Comparison of ENCODE assay signal across 17 cellular contexts in the genomic region with DNA sequence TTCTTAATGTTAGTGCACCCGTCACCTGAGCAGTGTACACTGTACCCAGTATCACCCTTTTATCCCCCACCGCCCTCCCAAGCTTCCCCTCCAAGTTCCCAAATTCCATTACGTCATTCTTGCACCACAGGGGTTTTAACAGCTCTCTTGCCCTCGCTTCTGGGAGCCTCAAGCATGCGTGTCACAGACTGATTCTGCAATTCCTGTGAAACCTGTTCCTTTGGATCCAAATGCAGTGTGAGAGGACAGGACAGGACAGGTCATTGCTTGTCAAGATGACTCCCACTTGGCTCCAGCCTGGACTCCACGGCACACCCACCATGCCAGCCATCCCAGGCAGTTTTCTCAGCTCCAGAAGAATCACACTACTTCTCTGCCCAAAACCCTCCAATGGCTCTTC. TPM values are rescaled to one million over a fixed set of nuclear protein-coding genes. Genes with fewer than 3 reads are reported as not detected.
DNase-seq lines count a peak whose midpoint lies in the region; ATAC-seq and TF ChIP-seq lines count a peak whose summit lies in the region.
"Had no signal": no experiment of that assay in that cellular context is flagged by ENCODE, and none has a peak within 500 bp of the region (broad histone marks: within the 10 kb centered on the region; RNA-seq: fewer than 3 reads in every experiment).

No MANE protein-coding gene starts in this region.

- no peak overlapping the region for H2BK15ac ChIP-seq in H9 (ENCODE audit: low read depth, low read length)

- H3K4me1 Mint-ChIP-seq in H9 (peaks cover 9 to 12% of the 10 kb centered on the region in 2 experiments), brain (no peaks in the 10 kb centered on the region)

- H3K4me2 ChIP-seq in H9 (ENCODE audit: insufficient read depth, insufficient read length, low read length) = no peak overlapping the region

- H3K27ac ChIP-seq in H9 (ENCODE audit: insufficient read length, low read depth, low read length) (no peak overlapping the region), prostate gland (peak overlapping the region; percentile 64)
- H3K27ac ChIP-seq: colonic mucosa, left lung, Peyer's patch had no signal

- no peak overlapping the region for H3K9ac ChIP-seq in H9 (ENCODE audit: extremely low read depth, insufficient read length, low read length)

- no peaks in the 10 kb centered on the region for H3K79me2 ChIP-seq in H9 (ENCODE audit: insufficient read depth, low read length)

- no peak overlapping the region for H3K56ac ChIP-seq in H9 (ENCODE audit: insufficient read length, low read depth, low read length)

- H3K4me3 ChIP-seq in prostate gland = no peak overlapping the region
- H3K4me3 ChIP-seq: colonic mucosa, left lung, Peyer's patch had no signal

- H2AK5ac ChIP-seq in H9 (ENCODE audit: insufficient read length, low read length) = no peak overlapping the region

- H2BK12ac ChIP-seq in H9 (ENCODE audit: insufficient read length, low read depth, low read length) = no peak overlapping the region

- no CpG with 5 or more reads among the region's 6 CpGs for WGBS in H9 (ENCODE audit: extremely low coverage, insufficient read length, low lambda C conversion rate)
- 33% methylated on average over 6 of the region's 6 CpGs for WGBS in prostate gland

- H3K27me3 Mint-ChIP-seq in H9 (ENCODE audit: low read depth) (no peaks in the 10 kb centered on the region), brain (no peaks in the 10 kb centered on the region)
- H3K27me3 Mint-ChIP-seq: activated naive CD8-positive, alpha-beta T cell had no signal

- no peak overlapping the region for H3K14ac ChIP-seq in H9 (ENCODE audit: insufficient read depth, low read length)

- no peaks in the 10 kb centered on the region for H4K20me1 ChIP-seq in H9 (ENCODE audit: control insufficient read depth, insufficient read depth, insufficient read length)

- peak; percentile 79 for ATAC-seq in left ventricle myocardium superior
- ATAC-seq in GM21723 (IDR thresholded peaks at IDR 0.05; ENCODE audit: unreplicated experiment) = no peak
- ATAC-seq in HG03108 (IDR thresholded peaks at IDR 0.05; ENCODE audit: unreplicated experiment) = no peak

- H2BK120ac ChIP-seq in H9 (ENCODE audit: low read depth, low read length, poor library complexity, severe bottlenecking) = no peak overlapping the region

- no peak overlapping the region for H3K18ac ChIP-seq in H9 (ENCODE audit: insufficient read length, low read depth, low read length)

- TF ChIP-seq POLR2A in prostate gland (IDR thresholded peaks at IDR 0.05) = no peak

- no peak overlapping the region for H2BK20ac ChIP-seq in H9 (ENCODE audit: low read depth, low read length, poor library complexity, severe bottlenecking)

- H4K91ac ChIP-seq in H9 (ENCODE audit: insufficient read length, low read depth, low read length) = no peak overlapping the region

- H3K23me2 ChIP-seq in H9 (ENCODE audit: insufficient read length, low read depth, low read length, poor library complexity, severe bottlenecking) = no peaks in the 10 kb centered on the region

- intact Hi-C loops in left ventricle myocardium superior (cut with micrococcal nuclease) (no loop called here), prostate gland (cut with DNase I) (no loop called here)

- H2BK5ac ChIP-seq in H9 (ENCODE audit: insufficient read length, low read length) = no peak overlapping the region

- H3K27me3 ChIP-seq in H9 (ENCODE audit: insufficient read depth, low read length) (no peaks in the 10 kb centered on the region), prostate gland (replicated peaks; ENCODE audit: insufficient read depth) (no peaks in the 10 kb centered on the region)
- H3K27me3 ChIP-seq: colonic mucosa, left lung, Peyer's patch had no signal

- H3K4me3 Mint-ChIP-seq in H9 (no peak overlapping the region), brain (no peak overlapping the region)
- H3K4me3 Mint-ChIP-seq: activated naive CD8-positive, alpha-beta T cell; CD14-positive monocyte had no signal

- H3K79me1 ChIP-seq in H9 (ENCODE audit: insufficient read depth, low read depth, low read length, poor library complexity, severe bottlenecking) = no peaks in the 10 kb centered on the region

- H3K9me3 Mint-ChIP-seq in H9 (no peaks in the 10 kb centered on the region), brain (no peaks in the 10 kb centered on the region)
- H3K9me3 Mint-ChIP-seq: CD14-positive monocyte had no signal

- H2AFZ ChIP-seq in H9 (ENCODE audit: low read length) = no peak overlapping the region

- peaks cover 26 to 79% (median 65%) of the 10 kb centered on the region in 3 experiments; a peak in 6 of 7 replicates for H3K36me3 Mint-ChIP-seq in H9 (ENCODE audit: insufficient read depth in 1 of 3, low read depth in 3 of 3)
- peaks cover 62% of the 10 kb centered on the region for H3K36me3 Mint-ChIP-seq in brain

- H3K9me3 ChIP-seq in H9 (ENCODE audit: control insufficient read depth, low read depth, low read length) (no peaks in the 10 kb centered on the region), prostate gland (no peaks in the 10 kb centered on the region)
- H3K9me3 ChIP-seq: colonic mucosa, left lung, Peyer's patch had no signal

- H3K36me3 ChIP-seq in prostate gland = peaks cover 0 to 2% of the 10 kb centered on the region in 2 donors

- no peak overlapping the region for H3T11ph ChIP-seq in H9 (ENCODE audit: low read length)

- H3K4me1 ChIP-seq in H9 (ENCODE audit: insufficient read depth, low read length) (0 out of 2 replicates have a peak, but pooled peaks cover 4% of the 10 kb centered on the region), prostate gland (replicated peaks) (peaks cover 7% of the 10 kb centered on the region)
- H3K4me1 ChIP-seq: colonic mucosa, Peyer's patch had no signal

- no peak overlapping the region for H3K4ac ChIP-seq in H9 (ENCODE audit: low read depth, low read length)

- peak; percentile 57 for DNase-seq in H9
- no peak for DNase-seq in left ventricle myocardium superior
- peak; percentile 91 for DNase-seq in prostate gland (ENCODE audit: low spot score)
- DNase-seq in DMS79 treated with DMSO at 0.1 percent for 48 hours (lab: John Stamatoyannopoulos, UW) = no peak
- no peak for DNase-seq in NCI-H2227 (lab: John Stamatoyannopoulos, UW; ENCODE audit: unreplicated experiment)
- DNase-seq: colonic mucosa, foreskin melanocyte, NCI-H1436, NCI-H524, Peyer's patch, T1000 had no signal

- TF ChIP-seq CTCF in H9 (conservative IDR thresholded peaks at IDR 0.05) = no peak
- TF ChIP-seq CTCF in brain (conservative IDR thresholded peaks at IDR 0.05) = no peak
- no peak for TF ChIP-seq CTCF in prostate gland (IDR thresholded peaks at IDR 0.05)

- no peak overlapping the region for H4K8ac ChIP-seq in H9 (replicated peaks; ENCODE audit: insufficient read length, low read depth, low read length)

- H3K27ac Mint-ChIP-seq in H9 = peak overlapping the region; percentile 54 to 98 (median 88); a peak in 5 of 7 replicates
- H3K27ac Mint-ChIP-seq in brain = peak overlapping the region in 3 of 5 experiments; percentile 60 to 85 (median 62)
- H3K27ac Mint-ChIP-seq: activated naive CD8-positive, alpha-beta T cell had no signal

- no peak overlapping the region for H3K23ac ChIP-seq in H9 (ENCODE audit: insufficient read length, low read depth, low read length)

- H4K5ac ChIP-seq in H9 (ENCODE audit: insufficient read length, low read depth, low read length) = no peak overlapping the region

RNA-seq across cellular contexts. Expression of gene CYB5D2, which starts 44.1 kb away (rescaled TPM):
- 7.8 and 8.4 TPM in 2 replicates for total RNA-seq in H9 (2021)
- polyA plus RNA-seq in brain (ENCODE audit: insufficient read depth, low read depth, low replicate concordance) = 39.8 TPM
- 6.8 TPM for total RNA-seq in left ventricle myocardium superior
- total RNA-seq in prostate gland = 10 to 100 TPM; 42.8 to 62.9 TPM

RNA-seq across cellular contexts. Expression of gene ZZEF1, which starts 44.2 kb away (rescaled TPM):
- total RNA-seq in H9 (2021) (17.4 and 22.1 TPM in 2 replicates), left ventricle myocardium superior (33.5 TPM), prostate gland (10 to 100 TPM; 34.0 to 73.8 TPM)
- 18.0 TPM for polyA plus RNA-seq in brain (ENCODE audit: insufficient read depth, low read depth, low replicate concordance)

Comparison
In these comparisons a context has a peak if more than half of its experiments do, and no peak if none do; other contexts are left out.
1. DNase-seq: peak in H9 (single experiment) and prostate gland (single experiment); none in left ventricle myocardium superior (single experiment), DMS79 treated with DMSO at 0.1 percent for 48 hours (single experiment) and NCI-H2227 (single experiment).